In genomic region chr2:6222296-6222695, GRCh38 we compare ENCODE assay signal across 24 cellular contexts.
DNase-seq lines count a peak whose midpoint lies in the region; ATAC-seq, FAIRE-seq and TF ChIP-seq lines count a peak whose summit lies in the region.
"Had no signal": no experiment of that assay in that cellular context is flagged by ENCODE, and none has a peak within 500 bp of the region (broad histone marks: within the 10 kb centered on the region; RNA-seq: fewer than 3 reads in every experiment).

No MANE protein-coding gene starts in this region.

- H2AFZ ChIP-seq in mammary epithelial cell (ENCODE audit: low read depth, low read length), result no peak overlapping the region
- H2AFZ ChIP-seq: GM23338 had no signal

- no peaks in the 10 kb centered on the region for H3K36me3 ChIP-seq in mammary epithelial cell (ENCODE audit: insufficient read depth, low read length)
- no peaks in the 10 kb centered on the region for H3K36me3 ChIP-seq in HAP-1 (replicated peaks)
- H3K36me3 ChIP-seq: BE2C; BLaER1 treated with 17β-estradiol and CSF1 and Interleukin-3, amounts not matched to agents 10 nM and 100 nM had no signal

- POLR2A ChIA-PET in MCF 10A (lab: Yijun Ruan, JAX), result no interaction called here

- no peak overlapping the region for H3K27ac Mint-ChIP-seq in MCF 10A (ENCODE audit: low read depth, unreplicated experiment)
- peak overlapping the region; percentile 36 for H3K27ac Mint-ChIP-seq in neural crest cell (ENCODE audit: unreplicated experiment)
- H3K27ac Mint-ChIP-seq: CD14-positive monocyte; CD4-positive, alpha-beta T cell; CD8-positive, alpha-beta memory T cell; GM23338 had no signal

- TF ChIP-seq CTCF in MCF 10A (IDR thresholded peaks at IDR 0.05; ENCODE audit: unreplicated experiment) (no peak), mammary epithelial cell (conservative IDR thresholded peaks at IDR 0.05 in 1 of 2, IDR thresholded peaks at IDR 0.05 in 1 of 2; ENCODE audit: extremely low read depth in 1 of 2, insufficient read depth in 1 of 2, low read depth in 1 of 2, low read length in 2 of 2) (no peak), neural crest cell (conservative IDR thresholded peaks at IDR 0.05) (no peak)

- peak; percentile 9 for FAIRE-seq in GM12891 (lab: Jason Lieb, UNC)
- FAIRE-seq: A549, G401.6, H54 had no signal

- BruUV-seq in MCF 10A (replicated peaks; lab: Mats Ljungman, UMichigan), result no TSS peak
- BruUV-seq in mammary epithelial cell (replicated peaks; lab: Mats Ljungman, UMichigan), result no TSS peak

- no peak overlapping the region for H3K4me3 ChIP-seq in mammary epithelial cell (replicated peaks in 1 of 3; ENCODE audit: insufficient read depth in 1 of 3, low read depth in 2 of 3, low read length in 3 of 3)
- no peak overlapping the region for H3K4me3 ChIP-seq in HAP-1
- H3K4me3 ChIP-seq: A549; BLaER1 treated with 17β-estradiol and CSF1 and Interleukin-3, amounts not matched to agents 10 nM and 100 nM; GM23338 had no signal

- H3K4me1 Mint-ChIP-seq in MCF 10A (ENCODE audit: insufficient read depth, unreplicated experiment) (peaks cover 5% of the 10 kb centered on the region), neural crest cell (peaks cover 23% of the 10 kb centered on the region)
- H3K4me1 Mint-ChIP-seq: CD14-positive monocyte; CD8-positive, alpha-beta memory T cell; GM23338 had no signal

- WGBS in mammary epithelial cell (ENCODE audit: low coverage, missing lambda C conversion rate), result 86% methylated on average over 2 of the region's 4 CpGs

- H3K79me2 ChIP-seq in mammary epithelial cell (ENCODE audit: insufficient read depth, low read length), result no peaks in the 10 kb centered on the region

- H3K9ac ChIP-seq in mammary epithelial cell (ENCODE audit: insufficient read depth, low read length), result no peak overlapping the region
- H3K9ac ChIP-seq: BLaER1 treated with 17β-estradiol and CSF1 and Interleukin-3, amounts not matched to agents 10 nM and 100 nM had no signal

- H3K27me3 Mint-ChIP-seq in MCF 10A (ENCODE audit: insufficient read depth, unreplicated experiment), result no peaks in the 10 kb centered on the region
- no peaks in the 10 kb centered on the region for H3K27me3 Mint-ChIP-seq in neural crest cell (ENCODE audit: low read depth)
- H3K27me3 Mint-ChIP-seq: CD4-positive, alpha-beta T cell; CD8-positive, alpha-beta memory T cell had no signal

- DNase-seq in MCF 10A (ENCODE audit: unreplicated experiment) (peak; percentile 3), mammary epithelial cell (no peak), GM12891 (ENCODE audit: insufficient read length, low spot score) (no peak), RPMI7951 (ENCODE audit: low read depth) (peak; percentile 70), neural crest cell (ENCODE audit: low read depth, low spot score) (no peak), HAP-1 (ENCODE audit: low spot score in 2 of 2) (no peak), NCI-H1092 treated with DMSO at 0.1 percent for 48 hours (lab: John Stamatoyannopoulos, UW) (no peak)
- DNase-seq: 8988T; ACHN; AML-193; BE2C; Calu3; CD4-positive, alpha-beta T cell; CD8-positive, alpha-beta memory T cell; COR-L47; DND-41; HCEC 1CT had no signal

- H3K4me3 Mint-ChIP-seq in MCF 10A (ENCODE audit: unreplicated experiment) (no peak overlapping the region), neural crest cell (no peak overlapping the region)
- H3K4me3 Mint-ChIP-seq: CD14-positive monocyte; CD4-positive, alpha-beta T cell; CD8-positive, alpha-beta memory T cell; GM23338 had no signal

- H3K9me3 Mint-ChIP-seq in MCF 10A (ENCODE audit: unreplicated experiment) (peaks cover 7% of the 10 kb centered on the region), neural crest cell (no peaks in the 10 kb centered on the region)
- H3K9me3 Mint-ChIP-seq: CD4-positive, alpha-beta T cell had no signal

- no peak for ATAC-seq in HG03571 (IDR thresholded peaks at IDR 0.05; ENCODE audit: unreplicated experiment)
- ATAC-seq: A549, GM23338 had no signal

- no peaks in the 10 kb centered on the region for H4K20me1 ChIP-seq in mammary epithelial cell (ENCODE audit: insufficient read depth, low read length)
- H4K20me1 ChIP-seq: BLaER1 treated with 17β-estradiol and CSF1 and Interleukin-3, amounts not matched to agents 10 nM and 100 nM had no signal

- peaks cover 12% of the 10 kb centered on the region for H3K9me3 ChIP-seq in mammary epithelial cell (replicated peaks; ENCODE audit: insufficient read depth, low read length)
- H3K9me3 ChIP-seq in HAP-1, result no peaks in the 10 kb centered on the region; the same call in 1 of the 2 replicates
- H3K9me3 ChIP-seq: BE2C; BLaER1 treated with 17β-estradiol and CSF1 and Interleukin-3, amounts not matched to agents 10 nM and 100 nM had no signal

- H3K4me2 ChIP-seq in mammary epithelial cell (ENCODE audit: insufficient read depth, low read depth, low read length), result no peak overlapping the region
- H3K4me2 ChIP-seq: A549, GM23338 had no signal

- CTCF ChIA-PET in MCF 10A (lab: Yijun Ruan, JAX), result no interaction called here
- CTCF ChIA-PET in mammary epithelial cell (lab: Charles Lee; ENCODE audit: low non-redundant PET), result no interaction called here

- in situ Hi-C loops in mammary epithelial cell (cut with MboI; ENCODE audit: low sequenced_read_pairs in 2 of 2), result no loop called here
- in situ Hi-C loops in HAP-1 (cut with MboI; ENCODE audit: low sequenced_read_pairs), result no loop called here

- intact Hi-C loops in MCF 10A (cut with micrococcal nuclease) (no loop called here), mammary epithelial cell (cut with micrococcal nuclease) (no loop called here)

- H3K27me3 ChIP-seq in mammary epithelial cell (ENCODE audit: insufficient read depth, low read length) (no peaks in the 10 kb centered on the region), HAP-1 (ENCODE audit: low read depth) (no peaks in the 10 kb centered on the region)
- H3K27me3 ChIP-seq: BE2C; BLaER1 treated with 17β-estradiol and CSF1 and Interleukin-3, amounts not matched to agents 10 nM and 100 nM had no signal

- no peak overlapping the region for H3K27ac ChIP-seq in mammary epithelial cell (ENCODE audit: insufficient read depth, low read depth, low read length)
- H3K27ac ChIP-seq: A549; BLaER1 treated with 17β-estradiol and CSF1 and Interleukin-3, amounts not matched to agents 10 nM and 100 nM had no signal

- H3K36me3 Mint-ChIP-seq in MCF 10A (ENCODE audit: insufficient read depth, unreplicated experiment) (no peaks in the 10 kb centered on the region), neural crest cell (ENCODE audit: low read depth) (no peaks in the 10 kb centered on the region)
- H3K36me3 Mint-ChIP-seq: CD14-positive monocyte; CD8-positive, alpha-beta memory T cell had no signal

- dilution Hi-C loops in mammary epithelial cell (cut with HindIII; ENCODE audit: low sequenced_read_pairs), result no loop called here

- H3K4me1 ChIP-seq in mammary epithelial cell (ENCODE audit: insufficient read depth, low read length) (no peaks in the 10 kb centered on the region), HAP-1 (no peaks in the 10 kb centered on the region)
- H3K4me1 ChIP-seq: A549, BE2C had no signal

- TF ChIP-seq POLR2A in GM12891 (IDR thresholded peaks at IDR 0.05; ENCODE audit: low read depth, low read length), result no peak

TF ChIP-seq in GM12891, 5 proteins besides CTCF, POLR2A, EP300 and RAD21:
- no peak for TF ChIP-seq PAX5 (IDR thresholded peaks at IDR 0.05; ENCODE audit: insufficient read depth, low read length, severe bottlenecking)
- TF ChIP-seq SPI1 (IDR thresholded peaks at IDR 0.05; ENCODE audit: low read depth, low read length), result no peak
- no peak for TF ChIP-seq POLR2AphosphoS5 (IDR thresholded peaks at IDR 0.05; ENCODE audit: low read depth, low read length)
- TF ChIP-seq TAF1 (IDR thresholded peaks at IDR 0.05; ENCODE audit: low read depth, low read length), result no peak
- no peak for TF ChIP-seq POU2F2 (IDR thresholded peaks at IDR 0.05; ENCODE audit: low read depth, low read length)

Comparison
In these comparisons a context has a peak if more than half of its experiments do, and no peak if none do; other contexts are left out.
1. DNase-seq: peak in MCF 10A (single experiment) and RPMI7951 (single experiment); none in mammary epithelial cell (single experiment), GM12891 (single experiment), neural crest cell (single experiment), HAP-1 (0 of 2) and NCI-H1092 treated with DMSO at 0.1 percent for 48 hours (single experiment).